ENCODE assay signal across 13 cellular contexts in the genomic region with DNA sequence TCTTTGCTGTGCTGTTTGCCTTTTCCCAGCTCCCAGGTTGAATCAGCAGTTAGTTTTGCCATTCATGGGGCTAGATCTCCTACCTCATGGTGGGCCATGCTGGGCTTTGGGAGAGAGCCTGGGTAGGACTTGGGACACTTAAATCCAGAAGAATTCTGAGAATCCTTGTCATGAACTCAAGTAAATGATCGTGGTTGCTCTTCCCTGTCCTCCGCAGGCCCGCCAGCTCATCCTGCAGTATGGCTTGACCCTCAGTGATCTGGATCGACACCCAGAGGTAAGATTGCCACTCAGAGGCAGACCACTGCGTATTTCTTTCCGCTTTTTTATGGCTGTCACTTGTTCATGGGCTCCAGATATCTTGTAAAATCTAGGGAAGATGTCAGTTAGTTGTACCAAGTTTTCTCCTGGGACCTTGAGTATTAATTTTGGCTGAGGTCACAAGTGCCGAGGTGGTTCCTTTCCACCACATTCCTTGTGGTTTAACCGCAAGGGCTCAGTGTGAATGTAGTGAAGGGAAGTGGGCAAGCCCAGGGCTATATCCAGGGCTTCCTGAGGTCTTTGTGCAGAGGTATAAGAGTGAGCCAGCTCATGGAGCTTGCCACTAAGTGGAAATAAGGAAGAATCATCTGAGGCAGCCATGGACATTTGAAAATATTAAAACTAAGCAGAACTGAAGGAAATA. TPM values are rescaled to one million over a fixed set of nuclear protein-coding genes. Genes with fewer than 3 reads are reported as not detected.
DNase-seq lines count a peak whose midpoint lies in the region; TF ChIP-seq lines count a peak whose summit lies in the region.
"Had no signal": no experiment of that assay in that cellular context is flagged by ENCODE, and none has a peak within 500 bp of the region (broad histone marks: within the 10 kb centered on the region; RNA-seq: fewer than 3 reads in every experiment).

No MANE protein-coding gene starts in this region.

- peak overlapping the region; percentile 28 for H3K4me2 ChIP-seq in mammary epithelial cell (ENCODE audit: insufficient read depth, low read depth, low read length)
- no peak overlapping the region for H3K4me2 ChIP-seq in trophoblast cell (ENCODE audit: low read length)

- no peak overlapping the region for H3K4me3 Mint-ChIP-seq in activated CD4-positive, alpha-beta memory T cell treated with anti-CD3 and anti-CD28 coated beads, Interleukin-2, amount 10 ng/mL, durations not matched to agents 7 days and 5 days

- 70% methylated on average over 8 of the region's 8 CpGs for WGBS in mammary epithelial cell (ENCODE audit: low coverage, missing lambda C conversion rate)
- no CpG with 5 or more reads among the region's 8 CpGs for WGBS in trophoblast cell (ENCODE audit: extremely low coverage, insufficient coverage, insufficient read length)

- no peak overlapping the region for H3K23ac ChIP-seq in trophoblast cell (ENCODE audit: low read length)

- no peaks in the 10 kb centered on the region for H3K27me3 ChIP-seq in mammary epithelial cell (ENCODE audit: insufficient read depth, low read length)
- no peaks in the 10 kb centered on the region for H3K27me3 ChIP-seq in trophoblast cell (ENCODE audit: insufficient read depth, low read length)
- H3K27me3 ChIP-seq: right atrium auricular region, suprapubic skin had no signal

- POLR2A ChIA-PET in activated CD4-positive, alpha-beta memory T cell treated with anti-CD3 and anti-CD28 coated beads, Interleukin-2, amount 10 ng/mL, durations not matched to agents 7 days and 5 days (lab: Charles Lee), result no interaction called here

- H3K4me3 ChIP-seq in mammary epithelial cell (replicated peaks in 1 of 3; ENCODE audit: insufficient read depth in 1 of 3, low read depth in 2 of 3, low read length in 3 of 3) (no peak overlapping the region), trophoblast cell (ENCODE audit: low read depth, low read length) (no peak overlapping the region)
- H3K4me3 ChIP-seq: right atrium auricular region, suprapubic skin had no signal

- BruUV-seq in mammary epithelial cell (replicated peaks; lab: Mats Ljungman, UMichigan), result no TSS peak

- no peak overlapping the region for H2AK5ac ChIP-seq in trophoblast cell (ENCODE audit: low read length)

- H2BK120ac ChIP-seq in trophoblast cell (ENCODE audit: insufficient read depth, low read length, poor library complexity), result no peak overlapping the region

- H4K20me1 ChIP-seq in mammary epithelial cell (ENCODE audit: insufficient read depth, low read length), result no peaks in the 10 kb centered on the region

- H3K9ac ChIP-seq in mammary epithelial cell (ENCODE audit: insufficient read depth, low read length) (no peak overlapping the region), trophoblast cell (ENCODE audit: low read length) (no peak overlapping the region)

- CTCF ChIA-PET in mammary epithelial cell (lab: Charles Lee; ENCODE audit: low non-redundant PET), result no interaction called here
- CTCF ChIA-PET in activated CD4-positive, alpha-beta memory T cell treated with anti-CD3 and anti-CD28 coated beads, Interleukin-2, amount 10 ng/mL, durations not matched to agents 7 days and 5 days (lab: Charles Lee), result no interaction called here

- H4K8ac ChIP-seq in trophoblast cell (ENCODE audit: low read depth, low read length), result no peak overlapping the region

- H3K18ac ChIP-seq in trophoblast cell (ENCODE audit: low read length), result no peak overlapping the region

- no peaks in the 10 kb centered on the region for H3K36me3 ChIP-seq in mammary epithelial cell (ENCODE audit: insufficient read depth, low read length)
- H3K36me3 ChIP-seq in trophoblast cell (ENCODE audit: control insufficient read depth in 1 of 2, insufficient read depth in 2 of 2, low read length in 2 of 2), result peaks cover 0 to 1% of the 10 kb centered on the region in 2 experiments
- H3K36me3 ChIP-seq: right atrium auricular region, suprapubic skin had no signal

- no peak overlapping the region for H4K12ac ChIP-seq in trophoblast cell (ENCODE audit: low read depth, low read length)

- DNase-seq in ELR (ENCODE audit: low read depth) (peak; percentile 84), MV-4-11 (lab: John Stamatoyannopoulos, UW) (peak; percentile 95), mammary epithelial cell (peak; percentile 72), trophoblast cell (no peak), HPDE6-E6E7 (ENCODE audit: extremely low spot score) (no peak), SHP77 treated with DMSO at 0.1 percent for 48 hours (lab: John Stamatoyannopoulos, UW) (no peak)
- DNase-seq in activated CD4-positive, alpha-beta memory T cell treated with anti-CD3 and anti-CD28 coated beads, Interleukin-2, amount 10 ng/mL, durations not matched to agents 7 days and 5 days, result no peak
- no peak for DNase-seq in activated effector memory CD4-positive, alpha-beta T cell treated with Interleukin-2 at 50 U/mL for 16 hours
- DNase-seq: central memory CD4-positive, alpha-beta T cell; NCI-H146 had no signal

- intact Hi-C loops in mammary epithelial cell (cut with micrococcal nuclease), result no loop called here

- H3K27ac ChIP-seq in mammary epithelial cell (ENCODE audit: insufficient read depth, low read depth, low read length) (no peak overlapping the region), trophoblast cell (ENCODE audit: low read depth, low read length) (no peak overlapping the region)
- H3K27ac ChIP-seq: right atrium auricular region, suprapubic skin had no signal

- H2AFZ ChIP-seq in mammary epithelial cell (ENCODE audit: low read depth, low read length), result no peak overlapping the region
- H2AFZ ChIP-seq in trophoblast cell (ENCODE audit: insufficient read depth, low read length, poor library complexity), result no peak overlapping the region

- H3K4ac ChIP-seq in trophoblast cell (ENCODE audit: low read depth, low read length), result no peak overlapping the region

- peaks cover 25% of the 10 kb centered on the region for H3K4me1 ChIP-seq in mammary epithelial cell (ENCODE audit: insufficient read depth, low read length)
- peaks cover 0 to 3% of the 10 kb centered on the region in 2 experiments for H3K4me1 ChIP-seq in trophoblast cell (ENCODE audit: control insufficient read depth in 1 of 2, insufficient read depth in 2 of 2, low read length in 2 of 2)

- peaks cover 4% of the 10 kb centered on the region for H3K4me1 Mint-ChIP-seq in activated CD4-positive, alpha-beta memory T cell treated with anti-CD3 and anti-CD28 coated beads, Interleukin-2, amount 10 ng/mL, durations not matched to agents 7 days and 5 days

- peak overlapping the region; percentile 1 for H4K91ac ChIP-seq in trophoblast cell (ENCODE audit: low read depth, low read length)

- H3K36me3 Mint-ChIP-seq in activated CD4-positive, alpha-beta memory T cell treated with anti-CD3 and anti-CD28 coated beads, Interleukin-2, amount 10 ng/mL, durations not matched to agents 7 days and 5 days (ENCODE audit: low read depth), result peaks cover 5% of the 10 kb centered on the region

- H3K27ac Mint-ChIP-seq in activated CD4-positive, alpha-beta memory T cell treated with anti-CD3 and anti-CD28 coated beads, Interleukin-2, amount 10 ng/mL, durations not matched to agents 7 days and 5 days, result no peak overlapping the region
- H3K27ac Mint-ChIP-seq: activated T-helper 2 cell treated with anti-CD3 and anti-CD28 coated beads, Interferon-gamma antibody, Interleukin-2, Interleukin-4, amounts not matched to agents 10 μg/mL and 5 μg/mL and 100 μg/mL, durations not matched to agents 14 hours and 24 hours and 36 hours had no signal

- no peaks in the 10 kb centered on the region for H3K79me2 ChIP-seq in mammary epithelial cell (ENCODE audit: insufficient read depth, low read length)
- no peaks in the 10 kb centered on the region for H3K79me2 ChIP-seq in trophoblast cell (ENCODE audit: control insufficient read depth, insufficient read depth, low read length, poor library complexity)

- H3K9me3 Mint-ChIP-seq in activated CD4-positive, alpha-beta memory T cell treated with anti-CD3 and anti-CD28 coated beads, Interleukin-2, amount 10 ng/mL, durations not matched to agents 7 days and 5 days, result no peaks in the 10 kb centered on the region
- H3K9me3 Mint-ChIP-seq: activated T-helper 2 cell treated with anti-CD3 and anti-CD28 coated beads, Interferon-gamma antibody, Interleukin-2, Interleukin-4, amounts not matched to agents 10 μg/mL and 5 μg/mL and 100 μg/mL, durations not matched to agents 14 hours and 24 hours and 36 hours had no signal

- H3K9me3 ChIP-seq in mammary epithelial cell (replicated peaks; ENCODE audit: insufficient read depth, low read length) (no peaks in the 10 kb centered on the region), trophoblast cell (ENCODE audit: insufficient read depth, low read depth, low read length) (no peaks in the 10 kb centered on the region)
- H3K9me3 ChIP-seq: right atrium auricular region, suprapubic skin had no signal

- no peak overlapping the region for H2BK12ac ChIP-seq in trophoblast cell (ENCODE audit: low read length)

- no peak overlapping the region for H2BK5ac ChIP-seq in trophoblast cell (ENCODE audit: low read depth, low read length, poor library complexity)

- in situ Hi-C loops in mammary epithelial cell (cut with MboI; ENCODE audit: low sequenced_read_pairs in 2 of 2), result loop anchor here in 1 of 2 donors (25.0 kb wide), 1 partner anchor 183 kb away; no protein-coding TSS in a partner anchor

- H3K14ac ChIP-seq in trophoblast cell (ENCODE audit: low read length), result peak overlapping the region; percentile 5

- dilution Hi-C loops in mammary epithelial cell (cut with HindIII; ENCODE audit: low sequenced_read_pairs), result no loop called here

- H3K79me1 ChIP-seq in trophoblast cell (ENCODE audit: low read length), result peaks cover 2% of the 10 kb centered on the region

- no peak for TF ChIP-seq CTCF in mammary epithelial cell (conservative IDR thresholded peaks at IDR 0.05 in 1 of 2, IDR thresholded peaks at IDR 0.05 in 1 of 2; ENCODE audit: extremely low read depth in 1 of 2, insufficient read depth in 1 of 2, low read depth in 1 of 2, low read length in 2 of 2)

- H3K27me3 Mint-ChIP-seq in activated CD4-positive, alpha-beta memory T cell treated with anti-CD3 and anti-CD28 coated beads, Interleukin-2, amount 10 ng/mL, durations not matched to agents 7 days and 5 days, result no peaks in the 10 kb centered on the region

RNA-seq across cellular contexts. Expression of a gene that starts 37.7 kb away (rescaled TPM):
- 10 to 100 TPM in 1 of 2 donors, 1 to 10 TPM in 1; 5.8 to 11.4 TPM for total RNA-seq in mammary epithelial cell
- polyA plus RNA-seq in mammary epithelial cell, result 6.1 TPM
- polyA minus RNA-seq in mammary epithelial cell, result 5.2 TPM
- 7.5 and 7.8 TPM in 2 replicates for polyA plus RNA-seq in trophoblast cell (2013)
- 10 to 100 TPM; 27.9 to 30.1 TPM for total RNA-seq in activated CD4-positive, alpha-beta memory T cell treated with anti-CD3 and anti-CD28 coated beads, Interleukin-2, amount 10 ng/mL, durations not matched to agents 7 days and 5 days

Comparison
In these comparisons a context has a peak if more than half of its experiments do, and no peak if none do; other contexts are left out.
1. DNase-seq: peak in ELR (single experiment), MV-4-11 (single experiment) and mammary epithelial cell (single experiment); none in trophoblast cell (0 of 2), HPDE6-E6E7 (single experiment), activated CD4-positive, alpha-beta memory T cell treated with anti-CD3 and anti-CD28 coated beads, Interleukin-2, amount 10 ng/mL, durations not matched to agents 7 days and 5 days (single experiment), activated effector memory CD4-positive, alpha-beta T cell treated with Interleukin-2 at 50 U/mL for 16 hours (single experiment) and SHP77 treated with DMSO at 0.1 percent for 48 hours (single experiment).